20 cellular contexts compared by ENCODE assay signal in the genomic region with DNA sequence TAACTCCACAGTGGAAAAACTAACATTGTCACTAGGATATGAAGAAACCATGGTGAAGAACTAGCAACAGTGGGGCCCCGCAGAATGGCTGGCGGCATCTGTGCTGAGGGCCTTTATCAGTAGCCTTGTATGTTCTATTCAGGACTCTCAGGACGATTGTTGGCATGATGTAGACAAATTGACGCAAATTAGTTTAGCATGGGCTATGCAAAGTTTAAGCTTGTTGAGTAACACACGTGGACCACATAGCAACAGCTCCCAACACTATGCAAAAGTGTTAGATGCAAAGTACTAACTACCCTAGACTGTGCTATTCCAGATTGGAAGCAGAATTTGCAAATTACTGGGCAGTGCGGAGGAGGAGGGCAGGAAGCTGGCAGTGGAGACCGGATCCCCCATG.
"Had no signal": no experiment of that assay in that cellular context is flagged by ENCODE, and none has a peak within 500 bp of the region (broad histone marks: within the 10 kb centered on the region; RNA-seq: fewer than 3 reads in every experiment).

No MANE protein-coding gene starts in this region.

- H3K4me2 ChIP-seq: hepatocyte had no signal

- H3K27me3 ChIP-seq: breast epithelium, hepatocyte, ovary, thyroid gland, uterus had no signal

- H3K9me3 Mint-ChIP-seq: activated naive CD8-positive, alpha-beta T cell treated with anti-CD3 and anti-CD28 coated beads, Interleukin-2, amount 10 ng/mL, durations not matched to agents 7 days and 5 days; activated T-helper 1 cell treated with anti-CD3 and anti-CD28 coated beads, Interleukin-12 subunit alpha, Interleukin-12 subunit beta, Interleukin-2, Interleukin-4 antibody, amounts not matched to agents 30 ng/mL and 10 ng/mL and 1 ng/mL, durations not matched to agents 14 hours and 24 hours and 36 hours; natural killer cell treated with Interleukin-12 subunit alpha and Interleukin-12 subunit beta and Interleukin-15 and Interleukin-18, amount 100 ng/mL, for 72 hours; T-helper 2 cell treated with Interferon-gamma antibody and Interleukin-4, amounts not matched to agents 5 μg/mL and 100 μg/mL, for 36 hours had no signal

- H3K36me3 Mint-ChIP-seq: activated naive CD8-positive, alpha-beta T cell treated with anti-CD3 and anti-CD28 coated beads, Interleukin-2, amount 10 ng/mL, durations not matched to agents 7 days and 5 days; natural killer cell treated with Interleukin-12 subunit alpha and Interleukin-12 subunit beta and Interleukin-15 and Interleukin-18, amount 100 ng/mL, for 72 hours had no signal

- H3K36me3 ChIP-seq: breast epithelium, esophagus muscularis mucosa, left ventricle myocardium inferior, ovary, thyroid gland, uterus had no signal

- H3K4me1 ChIP-seq: breast epithelium, esophagus muscularis mucosa, left ventricle myocardium inferior, thyroid gland, uterus had no signal

- H3K4me3 Mint-ChIP-seq: activated naive CD8-positive, alpha-beta T cell treated with anti-CD3 and anti-CD28 coated beads, Interleukin-2, amount 10 ng/mL, durations not matched to agents 7 days and 5 days; activated T-helper 1 cell treated with anti-CD3 and anti-CD28 coated beads, Interleukin-12 subunit alpha, Interleukin-12 subunit beta, Interleukin-2, Interleukin-4 antibody, amounts not matched to agents 30 ng/mL and 10 ng/mL and 1 ng/mL, durations not matched to agents 14 hours and 24 hours and 36 hours; memory B cell; natural killer cell treated with Interleukin-12 subunit alpha and Interleukin-12 subunit beta and Interleukin-15 and Interleukin-18, amount 100 ng/mL, for 72 hours; T-helper 2 cell treated with Interferon-gamma antibody and Interleukin-4, amounts not matched to agents 5 μg/mL and 100 μg/mL, for 36 hours had no signal

- H3K27ac Mint-ChIP-seq: activated naive CD8-positive, alpha-beta T cell treated with anti-CD3 and anti-CD28 coated beads, Interleukin-2, amount 10 ng/mL, durations not matched to agents 7 days and 5 days; activated T-helper 1 cell treated with anti-CD3 and anti-CD28 coated beads, Interleukin-12 subunit alpha, Interleukin-12 subunit beta, Interleukin-2, Interleukin-4 antibody, amounts not matched to agents 30 ng/mL and 10 ng/mL and 1 ng/mL, durations not matched to agents 14 hours and 24 hours and 36 hours; memory B cell; natural killer cell treated with Interleukin-12 subunit alpha and Interleukin-12 subunit beta and Interleukin-15 and Interleukin-18, amount 100 ng/mL, for 72 hours; T-helper 2 cell treated with Interferon-gamma antibody and Interleukin-4, amounts not matched to agents 5 μg/mL and 100 μg/mL, for 36 hours had no signal

- H3K9me3 ChIP-seq: breast epithelium, esophagus muscularis mucosa, left ventricle myocardium inferior, ovary, thyroid gland, uterus had no signal

- H3K27ac ChIP-seq: breast epithelium, esophagus muscularis mucosa, hepatocyte, left ventricle myocardium inferior, ovary, thyroid gland, uterus had no signal

- ATAC-seq: activated CD4-positive, CD25-positive, alpha-beta regulatory T cell treated with anti-CD3 and anti-CD28 coated beads, Interleukin-2, amount 50 U/mL, for 24 hours; natural killer cell treated with Interleukin-12 subunit alpha and Interleukin-12 subunit beta and Interleukin-15 and Interleukin-18, amount 100 ng/mL, for 72 hours had no signal

- DNase-seq: activated CD4-positive, alpha-beta T cell treated with anti-CD3 and anti-CD28 coated beads, Interleukin-2, amount 50 U/mL, for 1 hour; activated CD8-positive, alpha-beta memory T cell treated with anti-CD3 and anti-CD28 coated beads for 24 hours; activated naive CD4-positive, alpha-beta T cell; activated naive CD8-positive, alpha-beta T cell treated with anti-CD3 and anti-CD28 coated beads, Interleukin-2, amount 10 ng/mL, durations not matched to agents 7 days and 5 days; aorta; islet precursor cell; left ventricle myocardium inferior; ovary; stimulated activated CD4-positive, alpha-beta T cell treated with anti-CD3 and anti-CD28 coated beads, Interleukin-1b, Interleukin-23, amount 100 ng/mL, for 48 hours; SW 1271; thyroid gland; uterus had no signal

- H3K79me2 ChIP-seq: hepatocyte had no signal

- H3K4me3 ChIP-seq: breast epithelium, esophagus muscularis mucosa, hepatocyte, left ventricle myocardium inferior, ovary, thyroid gland, uterus had no signal
